ENCODE assay signal across 8 cellular contexts in genomic region chr6:70667711-70668498, GRCh38. TPM values are rescaled to one million over a fixed set of nuclear protein-coding genes. Genes with fewer than 3 reads are reported as not detected.
DNase-seq lines count a peak whose midpoint lies in the region; ATAC-seq and TF ChIP-seq lines count a peak whose summit lies in the region.

Gene SMAP1 (plus strand): TSS chr6:70667883. CDS start chr6:70668024, 141 bp downstream.

- DNase-seq in GM03348 (ENCODE audit: low spot score) (peak; percentile 100), HCEC 1CT (peak; percentile 84), MM.1S (peak; percentile 92), SJSA1 (ENCODE audit: low read depth in 1 of 2, low spot score in 2 of 2) (peak; percentile 94), foreskin keratinocyte (peak; percentile 47 to 74), stromal cell of bone marrow (ENCODE audit: low read depth) (peak; percentile 78)
- DNase-seq in activated naive CD4-positive, alpha-beta T cell (lab: John Stamatoyannopoulos, UW), result peak; percentile 78 to 90 (median 86)

- H3K27me3 ChIP-seq in MM.1S (replicated peaks; ENCODE audit: insufficient read depth, low read length), result no peaks in the 10 kb centered on the region
- no peaks in the 10 kb centered on the region for H3K27me3 ChIP-seq in SJSA1 (replicated peaks)
- H3K27me3 ChIP-seq in foreskin keratinocyte, result no peaks in the 10 kb centered on the region
- peaks cover 3% of the 10 kb centered on the region for H3K27me3 ChIP-seq in neuron (ENCODE audit: insufficient read depth, low read length)

- H3K4me3 ChIP-seq in MM.1S (ENCODE audit: low read length) (peak within 1 kb of the TSS; percentile 91), SJSA1 (peak within 1 kb of the TSS; percentile 83), neuron (ENCODE audit: low read length) (peak within 1 kb of the TSS; percentile 67)

- no peaks in the 10 kb centered on the region for H3K9me2 ChIP-seq in MM.1S (replicated peaks; ENCODE audit: insufficient read depth, low read length)

- peak within 1 kb of the TSS; percentile 83 for H3K9ac ChIP-seq in MM.1S (ENCODE audit: low read length)

- H3K27ac ChIP-seq in MM.1S (ENCODE audit: low read length) (peak within 1 kb of the TSS; percentile 82), SJSA1 (peak within 1 kb of the TSS; percentile 49), foreskin keratinocyte (peak within 1 kb of the TSS; percentile 52)

- H3K4me2 ChIP-seq in MM.1S (ENCODE audit: low read depth, low read length), result peak within 1 kb of the TSS; percentile 81

- no peaks in the 10 kb centered on the region for H4K20me1 ChIP-seq in MM.1S (ENCODE audit: insufficient read depth, low read length)

- peaks cover 12% of the 10 kb centered on the region; the same call in 1 of the 2 replicates for H3F3A ChIP-seq in MM.1S (ENCODE audit: insufficient read depth, low read length)

- H3K36me3 ChIP-seq in MM.1S (replicated peaks; ENCODE audit: insufficient read depth, low read length) (no peaks in the 10 kb centered on the region), SJSA1 (peaks cover 6% of the 10 kb centered on the region), neuron (ENCODE audit: insufficient read depth, low read length) (no peaks in the 10 kb centered on the region)

- H2AFZ ChIP-seq in MM.1S (ENCODE audit: low read length), result peak within 1 kb of the TSS; percentile 95
- peak within 1 kb of the TSS; percentile 98 for H2AFZ ChIP-seq in neuron (ENCODE audit: low read depth, low read length)

- peaks cover 48% of the 10 kb centered on the region for H3K79me2 ChIP-seq in MM.1S (ENCODE audit: low read length)

- peak; percentile 92 for ATAC-seq in foreskin keratinocyte

- H3K9me3 ChIP-seq in MM.1S (replicated peaks; ENCODE audit: insufficient read depth, low read length) (no peaks in the 10 kb centered on the region), SJSA1 (replicated peaks) (no peaks in the 10 kb centered on the region), neuron (ENCODE audit: low read length) (no peaks in the 10 kb centered on the region)

- H3K4me1 ChIP-seq in MM.1S (ENCODE audit: low read length), result peaks cover 23% of the 10 kb centered on the region
- peaks cover 16% of the 10 kb centered on the region for H3K4me1 ChIP-seq in SJSA1 (replicated peaks)
- H3K4me1 ChIP-seq in foreskin keratinocyte, result peaks cover 3% of the 10 kb centered on the region
- peaks cover 24% of the 10 kb centered on the region for H3K4me1 ChIP-seq in neuron (ENCODE audit: insufficient read depth, low read length)

- TF ChIP-seq CTCF in MM.1S (IDR thresholded peaks at IDR 0.05; ENCODE audit: low read length) (no peak), foreskin keratinocyte (conservative IDR thresholded peaks at IDR 0.05) (no peak)

RNA-seq across cellular contexts. Expression of gene SMAP1, which starts in this region (rescaled TPM):
- 19.5 and 23.4 TPM in 2 replicates for total RNA-seq in SJSA1 (2014; rRNA removed; shearing (Covaris generic))
- total RNA-seq in foreskin keratinocyte, result 15.7 and 15.8 TPM in 2 replicates
- polyA plus RNA-seq in foreskin keratinocyte, result 7.9 and 8.3 TPM in 2 replicates

Comparison
In these comparisons a context has a peak if more than half of its experiments do, and no peak if none do; other contexts are left out.
1. Peak in every context shown above with its lines: DNase-seq, ATAC-seq, H3K4me3 ChIP-seq and H3K27ac ChIP-seq.